Comparison of ENCODE assay signal across 10 cellular contexts in genomic region chr5:151253604-151253948, GRCh38. TPM values are rescaled to one million over a fixed set of nuclear protein-coding genes. Genes with fewer than 3 reads are reported as not detected.
DNase-seq lines count a peak whose midpoint lies in the region; ATAC-seq and TF ChIP-seq lines count a peak whose summit lies in the region.
"Had no signal": no experiment of that assay in that cellular context is flagged by ENCODE, and none has a peak within 500 bp of the region (broad histone marks: within the 10 kb centered on the region; RNA-seq: fewer than 3 reads in every experiment).

No MANE protein-coding gene starts in this region.

- TF ChIP-seq CTCF in brain (conservative IDR thresholded peaks at IDR 0.05) (no peak), lung (IDR thresholded peaks at IDR 0.05; ENCODE audit: control extremely low read depth, extremely low read depth) (no peak), type B pancreatic cell (conservative IDR thresholded peaks at IDR 0.05) (no peak)

- H3K9me3 Mint-ChIP-seq in activated T-cell treated with anti-CD3 and anti-CD28 coated beads, Interleukin-2, amount 50 U/mL, for 4 hours: no peaks in the 10 kb centered on the region
- H3K9me3 Mint-ChIP-seq in brain (peaks cover 0 to 2% (median 0%) of the 10 kb centered on the region in 5 experiments), type B pancreatic cell (no peaks in the 10 kb centered on the region)

- WGBS in lung, 2 donors: 18 to 23% methylated on average over 5 of the region's 5 CpGs

- H3K27ac Mint-ChIP-seq in brain (peak overlapping the region; percentile 42 to 90 (median 82)), type B pancreatic cell (peak overlapping the region; percentile 88)

- no peaks in the 10 kb centered on the region for H3K27me3 ChIP-seq in lung (ENCODE audit: control insufficient read depth, insufficient read depth)

- ATAC-seq in activated T-cell treated with anti-CD3 and anti-CD28 coated beads, Interleukin-2, amount 50 U/mL, for 4 hours: no peak
- ATAC-seq in lung (ENCODE audit: insufficient read depth, low FRiP score) (no peak), HG02588 (IDR thresholded peaks at IDR 0.05; ENCODE audit: unreplicated experiment) (no peak), HG02870 (IDR thresholded peaks at IDR 0.05; ENCODE audit: unreplicated experiment) (no peak)

- H3K27me3 Mint-ChIP-seq in activated T-cell treated with anti-CD3 and anti-CD28 coated beads, Interleukin-2, amount 50 U/mL, for 4 hours (ENCODE audit: low read depth): no peaks in the 10 kb centered on the region
- H3K27me3 Mint-ChIP-seq in brain (peaks cover 5% of the 10 kb centered on the region), type B pancreatic cell (peaks cover 3% of the 10 kb centered on the region)

- H3K36me3 Mint-ChIP-seq in activated T-cell treated with anti-CD3 and anti-CD28 coated beads, Interleukin-2, amount 50 U/mL, for 4 hours (ENCODE audit: insufficient read depth): peaks cover 4% of the 10 kb centered on the region
- no peaks in the 10 kb centered on the region for H3K36me3 Mint-ChIP-seq in brain
- no peaks in the 10 kb centered on the region for H3K36me3 Mint-ChIP-seq in type B pancreatic cell

- H3K9me3 ChIP-seq in lung (ENCODE audit: control insufficient read depth in 2 of 2, insufficient read depth in 1 of 2, low read length in 1 of 2): no peaks in the 10 kb centered on the region

- H3K4me3 Mint-ChIP-seq in activated T-cell treated with anti-CD3 and anti-CD28 coated beads, Interleukin-2, amount 50 U/mL, for 4 hours: peak overlapping the region; percentile 89
- H3K4me3 Mint-ChIP-seq in brain (peak overlapping the region; percentile 82 to 93 (median 87)), type B pancreatic cell (peak overlapping the region; percentile 85)

- H3K27ac ChIP-seq in lung (ENCODE audit: low read depth in 1 of 2, low read length in 1 of 2): peak overlapping the region; percentile 43 to 84

- H3K4me1 ChIP-seq in lung (ENCODE audit: control insufficient read depth in 2 of 2, insufficient read depth in 2 of 2, low read length in 2 of 2): peaks cover 7% of the 10 kb centered on the region in 2 donors

- peak overlapping the region; percentile 76 for H3K4me3 ChIP-seq in lung

- no peaks in the 10 kb centered on the region for H3K36me3 ChIP-seq in lung (ENCODE audit: control insufficient read depth in 2 of 2, insufficient read depth in 2 of 2, low read length in 2 of 2)

- H3K4me1 Mint-ChIP-seq in activated T-cell treated with anti-CD3 and anti-CD28 coated beads, Interleukin-2, amount 50 U/mL, for 4 hours (ENCODE audit: low read depth): peaks cover 53% of the 10 kb centered on the region
- H3K4me1 Mint-ChIP-seq in brain: peaks cover 23% of the 10 kb centered on the region
- peaks cover 20% of the 10 kb centered on the region for H3K4me1 Mint-ChIP-seq in type B pancreatic cell (ENCODE audit: unreplicated experiment)

- DNase-seq in activated T-cell treated with anti-CD3 and anti-CD28 coated beads, Interleukin-2, amount 50 U/mL, for 4 hours: no peak
- no peak for DNase-seq in activated T-cell treated with anti-CD3 and anti-CD28 coated beads, Interleukin-2, amount 50 U/mL, for 48 hours
- no peak for DNase-seq in lung (ENCODE audit: low spot score)
- no peak for DNase-seq in type B pancreatic cell (ENCODE audit: extremely low spot score, unreplicated experiment)
- DNase-seq in OCI-M2 (lab: John Stamatoyannopoulos, UW; ENCODE audit: unreplicated experiment): no peak

RNA-seq across cellular contexts. Expression of gene GM2A, which starts 0.6 kb away (rescaled TPM):
- total RNA-seq in activated T-cell treated with anti-CD3 and anti-CD28 coated beads, Interleukin-2, amount 50 U/mL, for 4 hours: 1 to 10 TPM; 8.1 to 9.9 (median 9.0) TPM
- 21.7 TPM for polyA plus RNA-seq in brain (ENCODE audit: insufficient read depth, low read depth, low replicate concordance)
- total RNA-seq in lung: 10 to 100 TPM; 31.3 to 78.7 TPM
- 10 to 100 TPM; 36.5 to 39.7 TPM for polyA plus RNA-seq in lung
- 38.1 and 51.3 TPM in 2 replicates for total RNA-seq in type B pancreatic cell (ENCODE audit: low replicate concordance)

RNA-seq across cellular contexts. Expression of gene CCDC69, which starts 29.7 kb away (rescaled TPM):
- 10 to 100 TPM; 20.0 to 23.0 (median 21.2) TPM for total RNA-seq in activated T-cell treated with anti-CD3 and anti-CD28 coated beads, Interleukin-2, amount 50 U/mL, for 4 hours
- 3.6 TPM for polyA plus RNA-seq in brain (ENCODE audit: insufficient read depth, low read depth, low replicate concordance)
- 10 to 100 TPM; 15.4 to 69.0 TPM for total RNA-seq in lung
- 10 to 100 TPM; 54.7 to 73.6 TPM for polyA plus RNA-seq in lung
- 11.2 and 24.3 TPM in 2 replicates for total RNA-seq in type B pancreatic cell (ENCODE audit: low replicate concordance)

RNA-seq across cellular contexts. Expression of gene SLC36A3, which starts 50.0 kb away (rescaled TPM):
- not detected for total RNA-seq in activated T-cell treated with anti-CD3 and anti-CD28 coated beads, Interleukin-2, amount 50 U/mL, for 4 hours
- polyA plus RNA-seq in brain (ENCODE audit: insufficient read depth, low read depth, low replicate concordance) (not detected), lung (not detected)
- total RNA-seq in lung (not detected), type B pancreatic cell (ENCODE audit: low replicate concordance) (not detected in 2 replicates)
- total RNA-seq: Daoy; T-helper 1 cell treated with Interleukin-12 subunit alpha and Interleukin-12 subunit beta and Interleukin-4 antibody, amounts not matched to agents 30 ng/mL and 1 ng/mL, for 36 hours had no signal
